In genomic region chr22:39995346-39996252, GRCh38 we compare ENCODE assay signal across 11 cellular contexts. TPM values are rescaled to one million over a fixed set of nuclear protein-coding genes. Genes with fewer than 3 reads are reported as not detected.
A peak's percentile ranks its signal among the peaks of the same experiment; 100 is the strongest.
DNase-seq lines count a peak whose midpoint lies in the region; ATAC-seq and TF ChIP-seq lines count a peak whose summit lies in the region.
"Had no signal": no experiment of that assay in that cellular context is flagged by ENCODE, and none has a peak within 500 bp of the region (broad histone marks: within the 10 kb centered on the region; RNA-seq: fewer than 3 reads in every experiment).

No MANE protein-coding gene starts in this region.

- no peak for DNase-seq in activated CD4-positive, alpha-beta T cell treated with anti-CD3 and anti-CD28 coated beads for 36 hours
- DNase-seq in activated CD4-positive, alpha-beta T cell treated with anti-CD3 and anti-CD28 coated beads for 4 hours = no peak
- no peak for DNase-seq in immature natural killer cell
- DNase-seq in spleen = no peak
- DNase-seq in NCI-H446 treated with DMSO at 0.1 percent for 48 hours (lab: John Stamatoyannopoulos, UW) = no peak
- DNase-seq: NCI-H2227 treated with DMSO at 0.1 percent for 48 hours, occipital lobe had no signal

- H3K4me1 ChIP-seq in spleen = peaks cover 0 to 27% (median 16%) of the 10 kb centered on the region in 6 donors

- CTCF ChIA-PET in activated CD4-positive, alpha-beta T cell treated with anti-CD3 and anti-CD28 coated beads for 36 hours (lab: Charles Lee) = interaction anchor here (0.7 kb wide), 1 partner anchor 26 kb away, joined by 3 read pairs; no protein-coding TSS in a partner anchor

- no peaks in the 10 kb centered on the region for H3K9me3 ChIP-seq in spleen

- no peak for TF ChIP-seq POLR2A in spleen (IDR thresholded peaks at IDR 0.05)

- intact Hi-C loops in activated CD4-positive, alpha-beta T cell treated with anti-CD3 and anti-CD28 coated beads for 36 hours (cut with DNase I, micrococcal nuclease) = loop anchor here in 1 of 2 experiments (5.0 kb wide), 1 partner anchor 218 kb away; no protein-coding TSS in a partner anchor
- intact Hi-C loops in spleen (cut with DNase I; ENCODE audit: low total_unique reads) = no loop called here

- H3K27ac ChIP-seq in spleen = no peak overlapping the region

- no peaks in the 10 kb centered on the region for H3K9me3 Mint-ChIP-seq in activated CD4-positive, alpha-beta T cell treated with anti-CD3 and anti-CD28 coated beads for 36 hours (ENCODE audit: low read depth)
- H3K9me3 Mint-ChIP-seq in activated naive CD8-positive, alpha-beta T cell (ENCODE audit: low read depth) = no peaks in the 10 kb centered on the region
- no peaks in the 10 kb centered on the region for H3K9me3 Mint-ChIP-seq in immature natural killer cell

- 62 to 83% (median 66%) methylated on average over 25 to 40 of the region's 40 CpGs for whole genome bisulfite sequencing in spleen, 5 donors

- no peak for TF ChIP-seq CTCF in spleen (IDR thresholded peaks at IDR 0.05 in 8 of 11, conservative IDR thresholded peaks at IDR 0.05 in 3 of 11)

- peak overlapping the region in 6 of 8 donors; percentile 27 to 64 (median 32) for H3K4me3 ChIP-seq in spleen

- H3K36me3 ChIP-seq in spleen = no peaks in the 10 kb centered on the region

- no peaks in the 10 kb centered on the region for H3K36me3 Mint-ChIP-seq in activated CD4-positive, alpha-beta T cell treated with anti-CD3 and anti-CD28 coated beads for 36 hours (ENCODE audit: low read depth)
- H3K36me3 Mint-ChIP-seq in activated naive CD8-positive, alpha-beta T cell = peaks cover 3% of the 10 kb centered on the region
- no peaks in the 10 kb centered on the region for H3K36me3 Mint-ChIP-seq in immature natural killer cell

- no peak for ATAC-seq in activated CD4-positive, alpha-beta T cell treated with anti-CD3 and anti-CD28 coated beads for 36 hours
- ATAC-seq in GM19455 (IDR thresholded peaks at IDR 0.05; ENCODE audit: unreplicated experiment) = no peak
- no peak for ATAC-seq in HG03571 (IDR thresholded peaks at IDR 0.05; ENCODE audit: unreplicated experiment)

- peaks cover 8% of the 10 kb centered on the region for H3K4me1 Mint-ChIP-seq in activated CD4-positive, alpha-beta T cell treated with anti-CD3 and anti-CD28 coated beads for 36 hours
- peaks cover 18% of the 10 kb centered on the region for H3K4me1 Mint-ChIP-seq in activated naive CD8-positive, alpha-beta T cell (ENCODE audit: low read depth)
- H3K4me1 Mint-ChIP-seq in immature natural killer cell = peaks cover 8 to 10% of the 10 kb centered on the region in 2 donors

- POLR2A ChIA-PET in activated CD4-positive, alpha-beta T cell treated with anti-CD3 and anti-CD28 coated beads for 36 hours (lab: Charles Lee) = interaction anchor here (0.6 to 2.2 kb wide), 2 partner anchors 14 to 44 kb away, joined by 6 to 9 read pairs; no protein-coding TSS in a partner anchor

- H3K27ac Mint-ChIP-seq in activated CD4-positive, alpha-beta T cell treated with anti-CD3 and anti-CD28 coated beads for 36 hours = no peak overlapping the region
- H3K27ac Mint-ChIP-seq in activated naive CD8-positive, alpha-beta T cell = peak overlapping the region; percentile 64
- H3K27ac Mint-ChIP-seq in immature natural killer cell = no peak overlapping the region

- H3K27me3 Mint-ChIP-seq in activated CD4-positive, alpha-beta T cell treated with anti-CD3 and anti-CD28 coated beads for 36 hours = no peaks in the 10 kb centered on the region
- peaks cover 3% of the 10 kb centered on the region for H3K27me3 Mint-ChIP-seq in activated naive CD8-positive, alpha-beta T cell
- peaks cover 10 to 25% (median 13%) of the 10 kb centered on the region in 3 donors for H3K27me3 Mint-ChIP-seq in immature natural killer cell (ENCODE audit: low read depth in 3 of 3)

- peaks cover 0 to 65% (median 36%) of the 10 kb centered on the region in 7 donors for H3K27me3 ChIP-seq in spleen (replicated peaks in 1 of 7)

- peak overlapping the region; percentile 30 for H3K4me3 Mint-ChIP-seq in activated CD4-positive, alpha-beta T cell treated with anti-CD3 and anti-CD28 coated beads for 36 hours
- H3K4me3 Mint-ChIP-seq in activated naive CD8-positive, alpha-beta T cell = peak overlapping the region; percentile 66
- H3K4me3 Mint-ChIP-seq in immature natural killer cell = peak overlapping the region; percentile 17 to 59 (median 38)

RNA-seq across cellular contexts. Expression of gene FAM83F, which starts 0.8 kb away (rescaled TPM):
- total RNA-seq in activated CD4-positive, alpha-beta T cell treated with anti-CD3 and anti-CD28 coated beads for 36 hours = under 1 TPM; 0.49 to 0.91 TPM
- polyA plus RNA-seq in immature natural killer cell (not detected), spleen (under 1 TPM in 2 of 3 donors, not detected in 1; 0.02 to 0.13 TPM)
- total RNA-seq in spleen = under 1 TPM in 6 of 7 donors, not detected in 1; 0.06 to 0.28 (median 0.18) TPM
- polyA plus RNA-seq: AG04450 had no signal

RNA-seq across cellular contexts. Expression of gene TMA7B, which starts 35.4 kb away (rescaled TPM):
- total RNA-seq in activated CD4-positive, alpha-beta T cell treated with anti-CD3 and anti-CD28 coated beads for 36 hours = 1 to 10 TPM in 1 of 2 experiments, under 1 TPM in 1; 0.96 to 1.1 TPM
- polyA plus RNA-seq in immature natural killer cell (1 to 10 TPM in 2 of 3 donors, not detected in 1; 1.4 to 2.1 TPM), spleen (under 1 TPM; 0.29 to 0.45 (median 0.35) TPM)
- total RNA-seq in spleen = 1 to 10 TPM; 1.5 to 4.2 (median 2.7) TPM
- total RNA-seq: occipital lobe had no signal
- polyA plus RNA-seq: AG04450 had no signal
